10 cellular contexts compared by ENCODE assay signal in the genomic region with DNA sequence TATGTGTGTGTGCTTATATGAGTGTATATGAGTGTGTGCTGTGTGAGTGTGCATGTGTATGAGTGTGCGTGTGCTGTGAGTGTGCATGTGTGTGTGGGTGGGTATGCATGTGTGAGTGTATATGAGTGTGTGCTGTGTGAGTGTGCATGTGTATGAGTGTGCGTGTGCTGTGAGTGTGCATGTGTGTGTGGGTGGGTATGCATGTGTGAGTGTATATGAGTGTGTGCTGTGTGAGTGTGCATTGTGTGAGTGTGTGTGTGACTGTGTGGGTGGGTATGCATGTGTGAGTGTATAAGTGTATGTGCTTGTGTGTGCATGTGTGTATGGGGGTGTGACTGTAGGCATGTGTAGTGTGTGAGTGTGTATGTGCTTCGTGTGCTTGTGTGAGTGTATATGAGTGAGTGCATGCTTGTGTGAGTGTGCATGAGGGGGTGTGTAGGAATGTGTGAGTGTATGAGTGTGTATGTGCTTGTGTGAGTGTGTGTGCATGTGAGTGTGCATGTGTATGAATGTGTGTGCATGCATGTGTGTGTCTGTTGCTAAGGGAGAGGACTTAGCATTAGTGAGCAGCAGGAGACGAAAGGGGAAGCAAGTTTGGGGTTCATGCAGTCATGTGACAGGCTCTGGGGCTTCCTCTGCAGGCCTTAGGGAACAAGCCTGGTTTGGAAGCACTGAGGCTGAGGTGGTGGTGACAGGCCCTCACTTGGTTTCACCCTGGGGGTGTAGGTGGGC. TPM values are rescaled to one million over a fixed set of nuclear protein-coding genes. Genes with fewer than 3 reads are reported as not detected.
"Had no signal": no experiment of that assay in that cellular context is flagged by ENCODE, and none has a peak within 500 bp of the region (broad histone marks: within the 10 kb centered on the region; RNA-seq: fewer than 3 reads in every experiment).

No MANE protein-coding gene starts in this region.

RNA-seq across cellular contexts. Expression of a gene that starts 41.0 kb away (rescaled TPM):
- total RNA-seq: activated B cell treated with CpG ODN at 0.5 μM for 24 hours; activated T-cell treated with anti-CD3 and anti-CD28 coated beads, Interleukin-2, amount 50 U/mL, for 4 hours; endothelial cell of umbilical vein; fibroblast of lung; fibroblast of villous mesenchyme; osteoblast; posterior vena cava had no signal
- polyA plus RNA-seq: endothelial cell of umbilical vein, fibroblast of lung, immature natural killer cell, liver, mammary epithelial cell had no signal
